ENCODE assay signal across 33 cellular contexts in genomic region chr1:78184460-78185072, GRCh38.
DNase-seq lines count a peak whose midpoint lies in the region; ATAC-seq, FAIRE-seq and TF ChIP-seq lines count a peak whose summit lies in the region.
"Had no signal": no experiment of that assay in that cellular context is flagged by ENCODE, and none has a peak within 500 bp of the region (broad histone marks: within the 10 kb centered on the region; RNA-seq: fewer than 3 reads in every experiment).

No MANE protein-coding gene starts in this region.

- H3K9ac ChIP-seq in GM12878 (ENCODE audit: control insufficient read depth, insufficient read depth, low read length), result no peak overlapping the region

- no peak for TF ChIP-seq CTCF in GM12878 (IDR thresholded peaks at IDR 0.05 in 2 of 3, conservative IDR thresholded peaks at IDR 0.05 in 1 of 3; ENCODE audit: control insufficient read depth in 2 of 3, extremely low read depth in 1 of 3, insufficient read depth in 1 of 3, low read depth in 3 of 3, low read length in 3 of 3)
- no peak for TF ChIP-seq CTCF in lower lobe of right lung (IDR thresholded peaks at IDR 0.05)

- no peak overlapping the region for H3K4me3 ChIP-seq in GM12878
- no peak overlapping the region for H3K4me3 ChIP-seq in lower lobe of right lung
- H3K4me3 ChIP-seq: esophagus muscularis mucosa, SJSA1, thyroid gland, vagina had no signal

- WGBS in GM12878 (ENCODE audit: insufficient coverage, insufficient replicate concordance, low lambda C conversion rate, missing lambda C conversion rate), result 0% methylated on average over 1 of the region's 3 CpGs

- no TSS peak for BruUV-seq in GM12878 (replicated peaks; lab: Mats Ljungman, UMichigan)

- no peak overlapping the region for H2AFZ ChIP-seq in GM12878 (ENCODE audit: control insufficient read depth, low read depth, low read length)

- peaks cover 11 to 25% of the 10 kb centered on the region in 2 donors for H3K27me3 Mint-ChIP-seq in effector memory CD8-positive, alpha-beta T cell
- no peaks in the 10 kb centered on the region for H3K27me3 Mint-ChIP-seq in stimulated activated naive CD8-positive, alpha-beta T cell treated with anti-CD3 and anti-CD28 coated beads, Interleukin-15, amount 100 ng/mL, for 72 hours
- H3K27me3 Mint-ChIP-seq: dendritic cell treated with granulocyte-macrophage colony-stimulating factor and Interleukin-4, amounts not matched to agents 40 ng/mL and 50 ng/mL, for 4 days had no signal

- TF ChIP-seq POLR2A in GM12878 (IDR thresholded peaks at IDR 0.05; ENCODE audit: low read depth, low read length), result no peak

- CTCF ChIA-PET in GM12878 (lab: Yijun Ruan, JAX), result no interaction called here

- H3K36me3 ChIP-seq in GM12878 (ENCODE audit: control insufficient read depth in 2 of 2, insufficient read depth in 2 of 2, low read length in 1 of 2) (no peaks in the 10 kb centered on the region), lower lobe of right lung (no peaks in the 10 kb centered on the region)
- H3K36me3 ChIP-seq: esophagus muscularis mucosa, neutrophil, SJSA1, thyroid gland, vagina had no signal

- RAD21 ChIA-PET in GM12878 (lab: Charles Lee; ENCODE audit: unreplicated experiment), result no interaction called here

- SMC1A ChIA-PET in GM12878 (lab: Charles Lee; ENCODE audit: uncharacterized antibody, unreplicated experiment), result no interaction called here

- no peak for DNase-seq in GM12878 (ENCODE audit: low read depth, low spot score)
- no peak for DNase-seq in NCI-H1417 (lab: John Stamatoyannopoulos, UW)
- DNase-seq in effector memory CD8-positive, alpha-beta T cell, result no peak
- DNase-seq in lower lobe of right lung, result no peak
- no peak for DNase-seq in stimulated activated naive CD8-positive, alpha-beta T cell treated with anti-CD3 and anti-CD28 coated beads, Interleukin-15, amount 100 ng/mL, for 72 hours
- DNase-seq: activated CD4-positive, alpha-beta T cell treated with anti-CD3 and anti-CD28 coated beads for 4 hours; activated naive CD4-positive, alpha-beta T cell treated with anti-CD3 and anti-CD28 coated beads, Interleukin-2, amount 50 U/mL, for 16 hours; CD4-positive, alpha-beta T cell; foreskin fibroblast; H9; midbrain; naive B cell; NCI-H1694; NCI-H446 treated with DMSO at 0.1 percent for 48 hours; posterior cingulate gyrus; right cardiac atrium; RPMI8226; stimulated activated CD4-positive, alpha-beta T cell treated with anti-CD3 and anti-CD28 coated beads, Interleukin-2, amount 100 ng/mL, for 24 hours; stimulated activated CD8-positive, alpha-beta memory T cell treated with anti-CD3 and anti-CD28 coated beads, Interleukin-4, amount 100 ng/mL, for 48 hours; T1000; thyroid gland had no signal

- H3K36me3 Mint-ChIP-seq in effector memory CD8-positive, alpha-beta T cell (ENCODE audit: insufficient read depth), result no peaks in the 10 kb centered on the region
- H3K36me3 Mint-ChIP-seq: brain, naive B cell had no signal

- no peaks in the 10 kb centered on the region for H3K27me3 ChIP-seq in GM12878 (replicated peaks in 1 of 2; ENCODE audit: control insufficient read depth in 2 of 2, insufficient read depth in 2 of 2, low read length in 1 of 2)
- no peaks in the 10 kb centered on the region for H3K27me3 ChIP-seq in lower lobe of right lung (ENCODE audit: low read depth)
- H3K27me3 ChIP-seq: esophagus muscularis mucosa, neutrophil, SJSA1, thyroid gland, vagina had no signal

- H3K79me2 ChIP-seq in GM12878 (ENCODE audit: control insufficient read depth, insufficient read depth, low read length), result no peaks in the 10 kb centered on the region

- H3K4me1 Mint-ChIP-seq in effector memory CD8-positive, alpha-beta T cell (ENCODE audit: low read depth in 2 of 2), result no peaks in the 10 kb centered on the region
- H3K4me1 Mint-ChIP-seq in stimulated activated naive CD8-positive, alpha-beta T cell treated with anti-CD3 and anti-CD28 coated beads, Interleukin-15, amount 100 ng/mL, for 72 hours, result no peaks in the 10 kb centered on the region
- H3K4me1 Mint-ChIP-seq: activated T-helper 17 cell treated with anti-CD3 and anti-CD28 coated beads, Interleukin-2, amount 50 U/mL, for 72 hours; brain; H9; naive B cell had no signal

- no peak for TF ChIP-seq EP300 in GM12878 (IDR thresholded peaks at IDR 0.05; ENCODE audit: borderline replicate concordance in 1 of 2, control insufficient read depth in 1 of 2, low read depth in 2 of 2, low read length in 2 of 2)

- intact Hi-C loops in GM12878 (cut with micrococcal nuclease; ENCODE audit: unreplicated experiment), result no loop called here
- intact Hi-C loops in lower lobe of right lung (cut with DNase I), result no loop called here

- H3K4me1 ChIP-seq in GM12878 (ENCODE audit: control insufficient read depth, insufficient read depth, low read length) (no peaks in the 10 kb centered on the region), lower lobe of right lung (no peaks in the 10 kb centered on the region)
- H3K4me1 ChIP-seq: esophagus muscularis mucosa, SJSA1, thyroid gland, vagina had no signal

- H3K4me2 ChIP-seq in GM12878 (ENCODE audit: control insufficient read depth, insufficient read depth), result no peak overlapping the region

- no peak for FAIRE-seq in GM12878 (lab: Jason Lieb, UNC)
- FAIRE-seq: keratinocyte had no signal

- in situ Hi-C loops in GM12878 (cut with MboI), result no loop called here

- no peak overlapping the region for H3K27ac Mint-ChIP-seq in effector memory CD8-positive, alpha-beta T cell
- no peak overlapping the region for H3K27ac Mint-ChIP-seq in stimulated activated naive CD8-positive, alpha-beta T cell treated with anti-CD3 and anti-CD28 coated beads, Interleukin-15, amount 100 ng/mL, for 72 hours
- H3K27ac Mint-ChIP-seq: activated T-helper 17 cell treated with anti-CD3 and anti-CD28 coated beads, Interleukin-2, amount 50 U/mL, for 72 hours; brain; CD4-positive, alpha-beta T cell; dendritic cell treated with granulocyte-macrophage colony-stimulating factor and Interleukin-4, amounts not matched to agents 40 ng/mL and 50 ng/mL, for 4 days; H9 had no signal

- no peaks in the 10 kb centered on the region for H4K20me1 ChIP-seq in GM12878 (ENCODE audit: control insufficient read depth, insufficient read depth)

- POLR2A ChIA-PET in GM12878 (lab: Charles Lee), result no interaction called here

- H3K9me3 Mint-ChIP-seq in effector memory CD8-positive, alpha-beta T cell, result no peaks in the 10 kb centered on the region
- H3K9me3 Mint-ChIP-seq in stimulated activated naive CD8-positive, alpha-beta T cell treated with anti-CD3 and anti-CD28 coated beads, Interleukin-15, amount 100 ng/mL, for 72 hours, result no peaks in the 10 kb centered on the region
- H3K9me3 Mint-ChIP-seq: activated T-helper 17 cell treated with anti-CD3 and anti-CD28 coated beads, Interleukin-2, amount 50 U/mL, for 72 hours; CD4-positive, alpha-beta T cell; dendritic cell treated with granulocyte-macrophage colony-stimulating factor and Interleukin-4, amounts not matched to agents 40 ng/mL and 50 ng/mL, for 4 days; H9 had no signal

- TF ChIP-seq RAD21 in GM12878 (IDR thresholded peaks at IDR 0.05; ENCODE audit: insufficient read depth, low read depth, low read length), result no peak

- H3K27ac ChIP-seq in GM12878 (ENCODE audit: control insufficient read depth, insufficient read depth) (no peak overlapping the region), lower lobe of right lung (no peak overlapping the region)
- H3K27ac ChIP-seq: esophagus muscularis mucosa, neutrophil, SJSA1, thyroid gland, vagina, VCaP had no signal

- ATAC-seq in GM18870 (IDR thresholded peaks at IDR 0.05; ENCODE audit: unreplicated experiment) (peak; percentile 83), GM21529 (IDR thresholded peaks at IDR 0.05; ENCODE audit: unreplicated experiment) (peak; percentile 72), HG03342 (IDR thresholded peaks at IDR 0.05; ENCODE audit: unreplicated experiment) (peak; percentile 71), GM12878 (peak; percentile 54), lower lobe of right lung (no peak)
- ATAC-seq in effector memory CD8-positive, alpha-beta T cell (replicated peaks), result no peak
- no peak for ATAC-seq in stimulated activated naive CD8-positive, alpha-beta T cell treated with anti-CD3 and anti-CD28 coated beads, Interleukin-15, amount 100 ng/mL, for 72 hours
- ATAC-seq: activated T-helper 17 cell treated with anti-CD3 and anti-CD28 coated beads, Interleukin-2, amount 50 U/mL, for 72 hours; right cardiac atrium had no signal

- no peak overlapping the region for H3K4me3 Mint-ChIP-seq in effector memory CD8-positive, alpha-beta T cell
- no peak overlapping the region for H3K4me3 Mint-ChIP-seq in stimulated activated naive CD8-positive, alpha-beta T cell treated with anti-CD3 and anti-CD28 coated beads, Interleukin-15, amount 100 ng/mL, for 72 hours
- H3K4me3 Mint-ChIP-seq: activated T-helper 17 cell treated with anti-CD3 and anti-CD28 coated beads, Interleukin-2, amount 50 U/mL, for 72 hours; brain; CD4-positive, alpha-beta T cell; dendritic cell treated with granulocyte-macrophage colony-stimulating factor and Interleukin-4, amounts not matched to agents 40 ng/mL and 50 ng/mL, for 4 days; H9; naive B cell had no signal

- no peaks in the 10 kb centered on the region for H3K9me3 ChIP-seq in GM12878 (replicated peaks; ENCODE audit: control insufficient read depth, insufficient read depth, low read length)
- H3K9me3 ChIP-seq in lower lobe of right lung, result no peaks in the 10 kb centered on the region
- H3K9me3 ChIP-seq: esophagus muscularis mucosa, neutrophil, SJSA1, thyroid gland, vagina had no signal

TF ChIP-seq in GM12878, 131 proteins besides CTCF, POLR2A, EP300 and RAD21:
- TF ChIP-seq SREBF1 (IDR thresholded peaks at IDR 0.05; ENCODE audit: low read length), result no peak
- TF ChIP-seq CHD2 (IDR thresholded peaks at IDR 0.05; ENCODE audit: borderline replicate concordance, low read depth, low read length), result no peak
- no peak for TF ChIP-seq YBX1 (IDR thresholded peaks at IDR 0.05)
- peak; percentile 38; the same call in 1 of the 2 replicates for TF ChIP-seq BCL11A (IDR thresholded peaks at IDR 0.05; ENCODE audit: low read depth, low read length)
- no peak for TF ChIP-seq ATF2 (IDR thresholded peaks at IDR 0.05; ENCODE audit: low read length)
- TF ChIP-seq RUNX3 (IDR thresholded peaks at IDR 0.05; ENCODE audit: low read length), result peak; percentile 17; the same call in 1 of the 2 replicates

Comparison
In these comparisons a context has a peak if more than half of its experiments do, and no peak if none do; other contexts are left out.
1. ATAC-seq: peak in GM18870 (single experiment), GM21529 (single experiment), HG03342 (single experiment) and GM12878 (single experiment); none in effector memory CD8-positive, alpha-beta T cell (single experiment), lower lobe of right lung (0 of 2) and stimulated activated naive CD8-positive, alpha-beta T cell treated with anti-CD3 and anti-CD28 coated beads, Interleukin-15, amount 100 ng/mL, for 72 hours (single experiment).